In the genomic region with DNA sequence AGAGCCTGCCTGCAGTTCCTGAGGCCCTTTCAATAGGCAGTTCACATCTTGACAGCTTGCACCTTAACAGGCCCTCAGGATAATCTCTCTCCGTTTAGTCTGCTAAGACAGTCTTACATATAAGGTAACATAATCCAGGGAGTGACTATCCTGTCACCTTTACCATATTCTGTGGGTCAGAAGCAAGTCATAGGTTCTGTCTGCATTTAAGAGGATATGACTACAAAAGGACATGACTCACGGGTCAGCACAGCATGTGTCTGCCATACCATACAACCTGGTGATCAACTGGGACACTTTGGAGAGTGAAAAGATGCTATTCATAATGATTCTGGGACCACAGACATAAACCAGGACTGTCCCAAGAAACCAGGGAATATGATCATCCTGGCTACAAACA, we compare ENCODE assay signal across 16 cellular contexts.
DNase-seq lines count a peak whose midpoint lies in the region; ATAC-seq and TF ChIP-seq lines count a peak whose summit lies in the region.
"Had no signal": no experiment of that assay in that cellular context is flagged by ENCODE, and none has a peak within 500 bp of the region (broad histone marks: within the 10 kb centered on the region; RNA-seq: fewer than 3 reads in every experiment).

No MANE protein-coding gene starts in this region.

- H3K4me3 ChIP-seq in breast epithelium (no peak overlapping the region), mammary epithelial cell (replicated peaks in 1 of 3; ENCODE audit: insufficient read depth in 1 of 3, low read depth in 2 of 3, low read length in 3 of 3) (no peak overlapping the region), H7 (ENCODE audit: insufficient read depth, low read depth, low read length) (no peak overlapping the region), upper lobe of right lung (no peak overlapping the region)
- H3K4me3 ChIP-seq: BLaER1 had no signal

- TF ChIP-seq POLR2A in breast epithelium (IDR thresholded peaks at IDR 0.05) = no peak

- no peak for ATAC-seq in upper lobe of right lung
- ATAC-seq in HG03097 (IDR thresholded peaks at IDR 0.05; ENCODE audit: low FRiP score, unreplicated experiment) = no peak
- ATAC-seq: HepG2 had no signal

- no peak overlapping the region for H3K4me2 ChIP-seq in mammary epithelial cell (ENCODE audit: insufficient read depth, low read depth, low read length)
- H3K4me2 ChIP-seq: BLaER1 had no signal

- H3K9me3 ChIP-seq in breast epithelium (no peaks in the 10 kb centered on the region), mammary epithelial cell (replicated peaks; ENCODE audit: insufficient read depth, low read length) (no peaks in the 10 kb centered on the region), upper lobe of right lung (no peaks in the 10 kb centered on the region)
- H3K9me3 ChIP-seq: BLaER1 had no signal

- DNase-seq in MCF 10A (ENCODE audit: unreplicated experiment) = peak; percentile 18
- DNase-seq in breast epithelium (ENCODE audit: low spot score in 2 of 2) = no peak
- DNase-seq in mammary epithelial cell = peak; percentile 54
- DNase-seq in kidney tubule cell (ENCODE audit: low spot score) = peak; percentile 58
- no peak for DNase-seq in H7
- DNase-seq in NCI-H2107 (lab: John Stamatoyannopoulos, UW) = no peak
- DNase-seq in upper lobe of right lung = no peak
- DNase-seq: 8988T; CD8-positive, alpha-beta memory T cell; DMS 273 treated with DMSO at 0.1 percent for 48 hours; NCI-H1930; NCI-H2171 treated with DMSO at 0.1 percent for 48 hours; NCI-H510A had no signal

- no peak overlapping the region for H3K4me3 Mint-ChIP-seq in MCF 10A (ENCODE audit: unreplicated experiment)
- H3K4me3 Mint-ChIP-seq: CD8-positive, alpha-beta memory T cell had no signal

- H3K27me3 ChIP-seq in breast epithelium = no peaks in the 10 kb centered on the region
- H3K27me3 ChIP-seq in mammary epithelial cell (ENCODE audit: insufficient read depth, low read length) = no peaks in the 10 kb centered on the region
- H3K27me3 ChIP-seq in H7 (ENCODE audit: control insufficient read depth, insufficient read depth, low read length) = no peaks in the 10 kb centered on the region
- H3K27me3 ChIP-seq in upper lobe of right lung = no peaks in the 10 kb centered on the region
- H3K27me3 ChIP-seq: BLaER1 had no signal

- H3K4me1 ChIP-seq in breast epithelium (no peaks in the 10 kb centered on the region), mammary epithelial cell (ENCODE audit: insufficient read depth, low read length) (no peaks in the 10 kb centered on the region), upper lobe of right lung (no peaks in the 10 kb centered on the region)
- H3K4me1 ChIP-seq: BLaER1 had no signal

- no TSS peak for BruUV-seq in MCF 10A (replicated peaks; lab: Mats Ljungman, UMichigan)
- no TSS peak for BruUV-seq in mammary epithelial cell (replicated peaks; lab: Mats Ljungman, UMichigan)

- H4K20me1 ChIP-seq in mammary epithelial cell (ENCODE audit: insufficient read depth, low read length) = no peaks in the 10 kb centered on the region
- H4K20me1 ChIP-seq: BLaER1 had no signal

- dilution Hi-C loops in mammary epithelial cell (cut with HindIII; ENCODE audit: low sequenced_read_pairs) = no loop called here

- H3K36me3 ChIP-seq in breast epithelium (no peaks in the 10 kb centered on the region), mammary epithelial cell (ENCODE audit: insufficient read depth, low read length) (no peaks in the 10 kb centered on the region), H7 (replicated peaks; ENCODE audit: control insufficient read depth, insufficient read depth, low read length) (no peaks in the 10 kb centered on the region), upper lobe of right lung (no peaks in the 10 kb centered on the region)
- H3K36me3 ChIP-seq: BLaER1 had no signal

- no peaks in the 10 kb centered on the region for H3K27me3 Mint-ChIP-seq in MCF 10A (ENCODE audit: insufficient read depth, unreplicated experiment)

- CTCF ChIA-PET in MCF 10A (lab: Yijun Ruan, JAX) (no interaction called here), mammary epithelial cell (lab: Charles Lee; ENCODE audit: low non-redundant PET) (no interaction called here)

- in situ Hi-C loops in mammary epithelial cell (cut with MboI; ENCODE audit: low sequenced_read_pairs in 2 of 2) = no loop called here

- intact Hi-C loops in MCF 10A (cut with micrococcal nuclease) (no loop called here), breast epithelium (cut with DNase I; ENCODE audit: low total_unique reads) (no loop called here), mammary epithelial cell (cut with micrococcal nuclease) (loop anchor here (5.0 kb wide), 1 partner anchor 33 kb away; no protein-coding TSS in a partner anchor), upper lobe of right lung (cut with DNase I) (no loop called here)

- H3K9me3 Mint-ChIP-seq in MCF 10A (ENCODE audit: unreplicated experiment) = no peaks in the 10 kb centered on the region

- H2AFZ ChIP-seq in mammary epithelial cell (ENCODE audit: low read depth, low read length) = no peak overlapping the region

- H3K36me3 Mint-ChIP-seq in MCF 10A (ENCODE audit: insufficient read depth, unreplicated experiment) = no peaks in the 10 kb centered on the region
- H3K36me3 Mint-ChIP-seq: CD8-positive, alpha-beta memory T cell had no signal

- POLR2A ChIA-PET in MCF 10A (lab: Yijun Ruan, JAX) = no interaction called here

- H3K79me2 ChIP-seq in mammary epithelial cell (ENCODE audit: insufficient read depth, low read length) = no peaks in the 10 kb centered on the region

- WGBS in mammary epithelial cell (ENCODE audit: low coverage, missing lambda C conversion rate) = 57% methylated on average over 2 of the region's 2 CpGs

- no peak overlapping the region for H3K27ac Mint-ChIP-seq in MCF 10A (ENCODE audit: low read depth, unreplicated experiment)
- H3K27ac Mint-ChIP-seq: CD8-positive, alpha-beta memory T cell had no signal

- H3K4me1 Mint-ChIP-seq in MCF 10A (ENCODE audit: insufficient read depth, unreplicated experiment) = peaks cover 5% of the 10 kb centered on the region
- H3K4me1 Mint-ChIP-seq: CD8-positive, alpha-beta memory T cell had no signal

- TF ChIP-seq CTCF in MCF 10A (IDR thresholded peaks at IDR 0.05; ENCODE audit: unreplicated experiment) (no peak), breast epithelium (IDR thresholded peaks at IDR 0.05) (no peak), mammary epithelial cell (conservative IDR thresholded peaks at IDR 0.05 in 1 of 2, IDR thresholded peaks at IDR 0.05 in 1 of 2; ENCODE audit: extremely low read depth in 1 of 2, insufficient read depth in 1 of 2, low read depth in 1 of 2, low read length in 2 of 2) (no peak), upper lobe of right lung (IDR thresholded peaks at IDR 0.05) (no peak)

- no peak overlapping the region for H3K9ac ChIP-seq in mammary epithelial cell (ENCODE audit: insufficient read depth, low read length)
- H3K9ac ChIP-seq: BLaER1 had no signal

- H3K27ac ChIP-seq in breast epithelium (no peak overlapping the region), mammary epithelial cell (ENCODE audit: insufficient read depth, low read depth, low read length) (no peak overlapping the region), upper lobe of right lung (no peak overlapping the region)
- H3K27ac ChIP-seq: BLaER1 had no signal

Comparison
In these comparisons a context has a peak if more than half of its experiments do, and no peak if none do; other contexts are left out.
1. DNase-seq: peak in MCF 10A (single experiment), mammary epithelial cell (single experiment) and kidney tubule cell (single experiment); none in breast epithelium (0 of 2), H7 (single experiment), NCI-H2107 (single experiment) and upper lobe of right lung (single experiment).